ENCODE assay signal across 22 cellular contexts in genomic region chr14:64640839-64641238, GRCh38.
"Had no signal": no experiment of that assay in that cellular context is flagged by ENCODE, and none has a peak within 500 bp of the region (broad histone marks: within the 10 kb centered on the region; RNA-seq: fewer than 3 reads in every experiment).

No MANE protein-coding gene starts in this region.

- H3K9ac ChIP-seq: neural progenitor cell had no signal

- H3K27me3 ChIP-seq: esophagus muscularis mucosa, gastroesophageal sphincter, neural progenitor cell, ovary, right atrium auricular region, sigmoid colon, stomach, transverse colon had no signal

- FAIRE-seq: endothelial cell of umbilical vein, kidney had no signal

- H3K36me3 ChIP-seq: esophagus muscularis mucosa, gastroesophageal sphincter, neural progenitor cell, ovary, right atrium auricular region, sigmoid colon, stomach, thoracic aorta, transverse colon had no signal

- H3K9me3 ChIP-seq: esophagus muscularis mucosa, gastroesophageal sphincter, ovary, right atrium auricular region, sigmoid colon, thoracic aorta, transverse colon had no signal

- DNase-seq: effector CD4-positive, alpha-beta T cell; glutamatergic neuron; kidney; left cardiac atrium; left ventricle myocardium inferior; nucleus accumbens; ovary; stimulated activated CD4-positive, alpha-beta T cell treated with anti-CD3 and anti-CD28 coated beads, Interleukin-12 subunit alpha, Interleukin-12 subunit beta, amount 100 ng/mL, for 4 hours; stimulated activated naive CD4-positive, alpha-beta T cell; stomach; substantia nigra; transverse colon had no signal

- H2AFZ ChIP-seq: neural progenitor cell had no signal

- H3K27ac ChIP-seq: coronary artery, esophagus muscularis mucosa, gastroesophageal sphincter, left ventricle myocardium inferior, neural progenitor cell, ovary, right atrium auricular region, sigmoid colon, skin epidermis, stomach, thoracic aorta, transverse colon had no signal

- H3K4me2 ChIP-seq: neural progenitor cell had no signal

- H3K4me3 ChIP-seq: coronary artery, esophagus muscularis mucosa, gastroesophageal sphincter, left ventricle myocardium inferior, lung, neural progenitor cell, ovary, right atrium auricular region, sigmoid colon, skin epidermis, stomach, thoracic aorta, transverse colon had no signal
